ENCODE assay signal across 13 cellular contexts in the genomic region with DNA sequence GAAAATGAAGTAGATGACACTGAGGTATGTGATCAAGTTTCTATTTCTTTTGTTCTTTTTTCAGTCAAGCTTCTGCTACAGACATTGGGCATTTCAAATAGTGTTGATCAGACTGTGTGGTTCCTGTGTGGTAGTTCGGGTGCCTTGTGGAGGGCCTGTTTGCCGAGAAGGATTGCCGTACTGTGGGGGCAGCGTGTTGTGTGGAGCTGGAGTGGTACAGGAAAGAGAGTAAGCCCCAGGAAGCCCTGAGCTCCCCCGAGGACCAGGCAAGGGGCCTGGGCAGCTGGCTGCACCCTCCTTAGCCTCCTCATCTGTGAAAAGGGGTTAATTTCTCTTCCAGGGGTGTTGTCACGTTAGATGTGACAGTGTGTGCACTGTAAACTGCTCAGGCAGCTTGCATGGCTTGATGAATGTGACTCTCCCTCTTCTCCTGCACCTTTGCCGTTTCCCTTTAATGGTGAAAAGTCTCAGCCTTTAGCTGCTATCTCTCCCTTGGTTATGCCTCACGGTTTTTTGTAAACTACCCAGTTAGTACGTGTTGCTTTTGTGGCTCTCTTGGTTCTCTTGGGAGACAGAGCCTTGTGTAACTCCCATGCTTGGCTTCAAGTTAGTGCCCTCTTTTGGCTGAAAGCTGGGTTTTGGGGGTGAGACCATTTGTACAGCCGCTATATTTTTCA. TPM values are rescaled to one million over a fixed set of nuclear protein-coding genes. Genes with fewer than 3 reads are reported as not detected.
DNase-seq lines count a peak whose midpoint lies in the region; ATAC-seq and TF ChIP-seq lines count a peak whose summit lies in the region.
"Had no signal": no experiment of that assay in that cellular context is flagged by ENCODE, and none has a peak within 500 bp of the region (broad histone marks: within the 10 kb centered on the region; RNA-seq: fewer than 3 reads in every experiment).

No MANE protein-coding gene starts in this region.

- intact Hi-C loops in Right ventricle myocardium inferior (cut with DNase I): no loop called here

- H3K27me3 ChIP-seq in right atrium auricular region (no peaks in the 10 kb centered on the region), layer of hippocampus (ENCODE audit: control insufficient read depth, insufficient read depth, low read length) (no peaks in the 10 kb centered on the region), thoracic aorta (replicated peaks; ENCODE audit: insufficient read depth) (no peaks in the 10 kb centered on the region)

- H3K36me3 ChIP-seq in right atrium auricular region (peaks cover 56% of the 10 kb centered on the region), thoracic aorta (peaks cover 35% of the 10 kb centered on the region)

- H3K9me3 ChIP-seq in right atrium auricular region (no peaks in the 10 kb centered on the region), thoracic aorta (no peaks in the 10 kb centered on the region)
- H3K9me3 ChIP-seq: psoas muscle had no signal

- H3K4me1 ChIP-seq in right atrium auricular region (peaks cover 0 to 44% of the 10 kb centered on the region in 2 donors), thoracic aorta (ENCODE audit: control insufficient read depth in 1 of 2, low read depth in 2 of 2) (peaks cover 35 to 55% of the 10 kb centered on the region in 2 donors)

- TF ChIP-seq CTCF in right atrium auricular region (IDR thresholded peaks at IDR 0.05) (no peak), thoracic aorta (IDR thresholded peaks at IDR 0.05) (no peak), GM20000 (IDR thresholded peaks at IDR 0.05; ENCODE audit: extremely low read depth, missing control alignments) (no peak)

- no peak for DNase-seq in right atrium auricular region (ENCODE audit: low spot score)
- no peak for DNase-seq in Right ventricle myocardium inferior (ENCODE audit: missing footprints)
- DNase-seq in amniotic epithelial cell (ENCODE audit: low read depth): peak; percentile 52
- DNase-seq in thoracic aorta (ENCODE audit: low spot score): no peak
- DNase-seq in DMS 273 (lab: John Stamatoyannopoulos, UW; ENCODE audit: unreplicated experiment): no peak
- no peak for DNase-seq in NCI-H2196 treated with DMSO at 0.1 percent for 48 hours (lab: John Stamatoyannopoulos, UW; ENCODE audit: unreplicated experiment)
- DNase-seq in GM20000 (ENCODE audit: low spot score): no peak
- DNase-seq: activated naive CD4-positive, alpha-beta T cell treated with anti-CD3 and anti-CD28 coated beads, Interleukin-2, amount 10 ng/mL, durations not matched to agents 7 days and 5 days; erythroblast; kidney glomerular epithelial cell; NCI-H1436 treated with DMSO at 0.1 percent for 48 hours; psoas muscle had no signal

- H3K27ac ChIP-seq in right atrium auricular region: peak overlapping the region; percentile 100
- H3K27ac ChIP-seq in layer of hippocampus (ENCODE audit: low read depth, low read length): peak overlapping the region; percentile 10
- peak overlapping the region; percentile 65 to 93 for H3K27ac ChIP-seq in thoracic aorta

- ATAC-seq in Right ventricle myocardium inferior (no peak), thoracic aorta (ENCODE audit: insufficient number of reproducible peaks, low FRiP score, low read depth) (no peak)
- ATAC-seq: psoas muscle had no signal

- no peak overlapping the region for H3K4me3 ChIP-seq in right atrium auricular region
- peak overlapping the region; percentile 4 for H3K4me3 ChIP-seq in thoracic aorta
- H3K4me3 ChIP-seq: psoas muscle had no signal

RNA-seq across cellular contexts. Expression of a gene that starts 19.5 kb away (rescaled TPM):
- total RNA-seq in right atrium auricular region (10 to 100 TPM; 28.0 to 51.3 TPM), Right ventricle myocardium inferior (30.1 TPM), thoracic aorta (10 to 100 TPM; 12.7 to 17.2 TPM)

Comparison
In these comparisons a context has a peak if more than half of its experiments do, and no peak if none do; other contexts are left out.
1. H3K27ac ChIP-seq: peak in every context shown above with its lines; median percentile 100 in right atrium auricular region; 79 in thoracic aorta; 10 in layer of hippocampus.